In genomic region chr2:156342252-156343095, GRCh38 we compare ENCODE assay signal across 8 cellular contexts. TPM values are rescaled to one million over a fixed set of nuclear protein-coding genes. Genes with fewer than 3 reads are reported as not detected.
DNase-seq lines count a peak whose midpoint lies in the region; ATAC-seq and TF ChIP-seq lines count a peak whose summit lies in the region.

No MANE protein-coding gene starts in this region.

- H3K4me3 ChIP-seq in HUES48 (ENCODE audit: low read depth, low read length) = peak overlapping the region; percentile 84
- H3K4me3 ChIP-seq in OCI-LY7 (ENCODE audit: low read depth, low read length, poor library complexity, severe bottlenecking) = peak overlapping the region; percentile 77
- peak overlapping the region; percentile 90 to 93 (median 92) for H3K4me3 ChIP-seq in esophagus muscularis mucosa

- intact Hi-C loops in OCI-LY7 (cut with micrococcal nuclease; ENCODE audit: unreplicated experiment) (loop anchor here (2.0 kb wide), 1 partner anchor 58 kb away; no protein-coding TSS in a partner anchor), esophagus muscularis mucosa (cut with DNase I) (loop anchor here (2.0 to 10.0 kb wide), 3 partner anchors 58 to 692 kb away; partner anchors contain the start of gene GPD2)

- peaks cover 24% of the 10 kb centered on the region for H3K4me1 ChIP-seq in HUES48 (ENCODE audit: control insufficient read depth, insufficient read depth, low read length)
- H3K4me1 ChIP-seq in OCI-LY7 (ENCODE audit: insufficient read depth, low read length, poor library complexity, severe bottlenecking) = peaks cover 14% of the 10 kb centered on the region
- peaks cover 11 to 42% (median 38%) of the 10 kb centered on the region in 4 donors for H3K4me1 ChIP-seq in esophagus muscularis mucosa

- DNase-seq in DMS 273 (lab: John Stamatoyannopoulos, UW; ENCODE audit: unreplicated experiment) (peak; percentile 95), OCI-LY7 (ENCODE audit: low spot score) (peak; percentile 51), esophagus muscularis mucosa (ENCODE audit: extremely low spot score) (peak; percentile 96), myocyte (ENCODE audit: low read depth) (peak; percentile 95)
- peak; percentile 89 for DNase-seq in activated T-cell treated with anti-CD3 and anti-CD28 coated beads, Interleukin-2, amount 50 U/mL, for 48 hours
- DNase-seq in stimulated activated CD8-positive, alpha-beta memory T cell treated with anti-CD3 and anti-CD28 coated beads, Interleukin-7, amount 100 ng/mL, for 24 hours (ENCODE audit: low read depth) = peak; percentile 73

- H3K27ac ChIP-seq in HUES48 (ENCODE audit: low read depth, low read length) (peak overlapping the region; percentile 98), OCI-LY7 (ENCODE audit: low read depth, low read length, poor library complexity, severe bottlenecking) (no peak overlapping the region), esophagus muscularis mucosa (replicated peaks in 1 of 4) (peak overlapping the region; percentile 99 to 100 (median 100))

- no peaks in the 10 kb centered on the region for H3K9me2 ChIP-seq in OCI-LY7 (ENCODE audit: insufficient read depth, low read length)

- H3K36me3 ChIP-seq in HUES48 (ENCODE audit: control insufficient read depth, insufficient read depth, low read length) (no peaks in the 10 kb centered on the region), OCI-LY7 (ENCODE audit: insufficient read depth, low read length) (no peaks in the 10 kb centered on the region), esophagus muscularis mucosa (no peaks in the 10 kb centered on the region)

- peak overlapping the region; percentile 94; the same call in 1 of the 2 replicates for H2AFZ ChIP-seq in OCI-LY7 (ENCODE audit: low read length)

- peaks cover 41% of the 10 kb centered on the region for H3K27me3 ChIP-seq in HUES48 (ENCODE audit: control insufficient read depth, insufficient read depth, low read length)
- no peaks in the 10 kb centered on the region for H3K27me3 ChIP-seq in esophagus muscularis mucosa

- no peaks in the 10 kb centered on the region for H3K79me2 ChIP-seq in OCI-LY7 (ENCODE audit: insufficient read depth, low read depth, low read length)

- H3K9me3 ChIP-seq in HUES48 (ENCODE audit: control insufficient read depth, insufficient read depth, low read length) (no peaks in the 10 kb centered on the region), OCI-LY7 (ENCODE audit: low read length) (no peaks in the 10 kb centered on the region), esophagus muscularis mucosa (no peaks in the 10 kb centered on the region)

- CTCF ChIA-PET in OCI-LY7 (lab: Charles Lee; ENCODE audit: unreplicated experiment) = no interaction called here

- H3K9ac ChIP-seq in HUES48 (ENCODE audit: low read depth, low read length) = peak overlapping the region; percentile 80

- H4K20me1 ChIP-seq in OCI-LY7 (ENCODE audit: insufficient read depth, low read length) = no peaks in the 10 kb centered on the region

- WGBS in esophagus muscularis mucosa = 2% methylated on average over 33 of the region's 86 CpGs

- peak overlapping the region; percentile 70 for H3K4me2 ChIP-seq in OCI-LY7 (ENCODE audit: low read length)

- POLR2A ChIA-PET in OCI-LY7 (lab: Charles Lee) = interaction anchor here (0.5 to 1.2 kb wide), 2 partner anchors 45 to 69 kb away, joined by 3 to 4 read pairs; no protein-coding TSS in a partner anchor

- TF ChIP-seq CTCF in OCI-LY7 (conservative IDR thresholded peaks at IDR 0.05; ENCODE audit: low read length) = no peak
- TF ChIP-seq CTCF in esophagus muscularis mucosa (IDR thresholded peaks at IDR 0.05) = no peak

- peak; percentile 68 for TF ChIP-seq EP300 in esophagus muscularis mucosa (IDR thresholded peaks at IDR 0.05)

- ATAC-seq in GM21515 (IDR thresholded peaks at IDR 0.05; ENCODE audit: unreplicated experiment) = peak; percentile 52

- TF ChIP-seq POLR2A in esophagus muscularis mucosa (IDR thresholded peaks at IDR 0.05; ENCODE audit: low read depth) = peak; percentile 79

- no TSS peak for BruUV-seq in OCI-LY7 (replicated peaks; lab: Mats Ljungman, UMichigan)

RNA-seq across cellular contexts. Expression of gene NR4A2, which starts 10.0 kb away (rescaled TPM):
- not detected in 2 replicates for total RNA-seq in OCI-LY7 (2014; rRNA removed; shearing (Covaris generic))
- total RNA-seq in OCI-LY7 (2022) (0.13 and 0.59 TPM in 2 replicates), esophagus muscularis mucosa (1 to 10 TPM in 3 of 4 donors, under 1 TPM in 1; 0.42 to 2.8 (median 2.5) TPM), myocyte (0.08 TPM in 1 of 2 replicates, not detected in the other)
- 0.33 TPM for polyA plus RNA-seq in myocyte (2012)
